ENCODE assay signal across 10 cellular contexts in the genomic region with DNA sequence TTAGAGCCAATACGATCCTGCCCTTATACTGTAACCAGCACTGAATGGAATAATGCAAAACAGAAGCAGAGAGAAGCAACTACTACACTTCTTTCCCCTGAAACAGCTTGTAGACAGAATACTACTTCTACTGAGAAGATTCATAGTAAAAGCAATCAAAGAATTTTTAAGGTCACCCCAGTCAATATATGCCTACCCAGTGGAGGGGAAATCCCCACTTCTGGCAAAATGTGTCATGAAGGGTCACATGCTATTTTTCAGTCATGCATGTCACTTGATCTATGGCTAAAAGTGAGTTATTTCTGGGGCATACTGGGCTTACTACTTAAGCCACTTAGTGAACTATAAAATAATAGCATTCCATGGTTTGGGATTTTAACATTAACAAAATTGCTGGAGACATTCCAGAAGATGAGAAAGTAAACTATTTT. TPM values are rescaled to one million over a fixed set of nuclear protein-coding genes. Genes with fewer than 3 reads are reported as not detected.
A peak's percentile ranks its signal among the peaks of the same experiment; 100 is the strongest.
DNase-seq lines count a peak whose midpoint lies in the region; ATAC-seq and TF ChIP-seq lines count a peak whose summit lies in the region.
"Had no signal": no experiment of that assay in that cellular context is flagged by ENCODE, and none has a peak within 500 bp of the region (broad histone marks: within the 10 kb centered on the region; RNA-seq: fewer than 3 reads in every experiment).

No MANE protein-coding gene starts in this region.

- intact Hi-C loops in CD4-positive, alpha-beta T cell (cut with DNase I, micrococcal nuclease), result no loop called here

- H3K4me2 ChIP-seq in hepatocyte, result no peak overlapping the region

- H3K9me2 ChIP-seq in hepatocyte (replicated peaks; ENCODE audit: insufficient read depth), result no peaks in the 10 kb centered on the region

- no peaks in the 10 kb centered on the region for H3K9me3 Mint-ChIP-seq in CD4-positive, alpha-beta T cell

- H3K4me3 ChIP-seq in fibroblast of pulmonary artery (replicated peaks; ENCODE audit: low read depth, low read length) (no peak overlapping the region), hepatocyte (no peak overlapping the region)
- H3K4me3 ChIP-seq: upper lobe of left lung had no signal

- CTCF ChIA-PET in CD4-positive, alpha-beta T cell (lab: Charles Lee), result interaction anchor here (0.7 kb wide), 1 partner anchor 116 kb away, joined by 4 read pairs; no protein-coding TSS in a partner anchor

- no peaks in the 10 kb centered on the region for H3K36me3 ChIP-seq in hepatocyte (replicated peaks; ENCODE audit: insufficient read depth, low read depth)

- peak; percentile 54 for ATAC-seq in CD4-positive, alpha-beta T cell (ENCODE audit: poor library complexity)
- ATAC-seq in GM19397 (IDR thresholded peaks at IDR 0.05; ENCODE audit: unreplicated experiment) (peak; percentile 73), HG03442 (IDR thresholded peaks at IDR 0.05; ENCODE audit: unreplicated experiment) (peak; percentile 75)

- H4K20me1 ChIP-seq in hepatocyte (ENCODE audit: insufficient read depth, poor library complexity, severe bottlenecking), result no peaks in the 10 kb centered on the region

- H3K27ac Mint-ChIP-seq in CD4-positive, alpha-beta T cell, result peak overlapping the region; percentile 34

- peaks cover 5% of the 10 kb centered on the region for H3K4me1 Mint-ChIP-seq in CD4-positive, alpha-beta T cell (ENCODE audit: low read depth)

- H3K79me2 ChIP-seq in hepatocyte, result no peaks in the 10 kb centered on the region

- no peaks in the 10 kb centered on the region for H3K9me3 ChIP-seq in CD4-positive, alpha-beta T cell (ENCODE audit: control insufficient read depth, low read length)
- H3K9me3 ChIP-seq in hepatocyte (ENCODE audit: low read depth), result no peaks in the 10 kb centered on the region
- H3K9me3 ChIP-seq: upper lobe of left lung had no signal

- no peaks in the 10 kb centered on the region for H3K27me3 ChIP-seq in CD4-positive, alpha-beta T cell (ENCODE audit: control insufficient read depth, insufficient read depth, low read length)
- H3K27me3 ChIP-seq in hepatocyte, result no peaks in the 10 kb centered on the region
- H3K27me3 ChIP-seq: upper lobe of left lung had no signal

- DNase-seq in CD4-positive, alpha-beta T cell, result no peak
- peak; percentile 3 for DNase-seq in fibroblast of pulmonary artery (ENCODE audit: low read depth)
- no peak for DNase-seq in NCI-H1930 (lab: John Stamatoyannopoulos, UW)
- DNase-seq in OCI-M1 (lab: John Stamatoyannopoulos, UW), result no peak
- no peak for DNase-seq in NCI-H345 (lab: John Stamatoyannopoulos, UW)
- DNase-seq in hepatocyte (ENCODE audit: low spot score), result no peak
- DNase-seq: upper lobe of left lung had no signal

- peaks cover 91% of the 10 kb centered on the region for H3K36me3 Mint-ChIP-seq in CD4-positive, alpha-beta T cell (ENCODE audit: low read depth)

- no peaks in the 10 kb centered on the region for H3K27me3 Mint-ChIP-seq in CD4-positive, alpha-beta T cell

- POLR2A ChIA-PET in CD4-positive, alpha-beta T cell (lab: Charles Lee), result no interaction called here

- H3K27ac ChIP-seq in CD4-positive, alpha-beta T cell (ENCODE audit: low read depth, low read length), result no peak overlapping the region
- H3K27ac ChIP-seq in hepatocyte, result no peak overlapping the region
- H3K27ac ChIP-seq: upper lobe of left lung, VCaP had no signal

- no peak overlapping the region for H3K4me3 Mint-ChIP-seq in CD4-positive, alpha-beta T cell

- H2AFZ ChIP-seq in hepatocyte, result no peak overlapping the region

- whole genome bisulfite sequencing in hepatocyte (ENCODE audit: low lambda C conversion rate, missing lambda C conversion rate), result 85% methylated on average over 1 of the region's 1 CpG

- no peaks in the 10 kb centered on the region for H3K4me1 ChIP-seq in hepatocyte (ENCODE audit: insufficient read depth)
- H3K4me1 ChIP-seq: upper lobe of left lung had no signal

- TF ChIP-seq CTCF in CD4-positive, alpha-beta T cell (IDR thresholded peaks at IDR 0.05), result no peak
- TF ChIP-seq CTCF in fibroblast of pulmonary artery (IDR thresholded peaks at IDR 0.05; ENCODE audit: low read length, missing control alignments), result no peak
- no peak for TF ChIP-seq CTCF in hepatocyte (IDR thresholded peaks at IDR 0.05; ENCODE audit: poor library complexity)

RNA-seq across cellular contexts. Expression of a gene that starts 25.6 kb away (rescaled TPM):
- total RNA-seq in CD4-positive, alpha-beta T cell, result 1 to 10 TPM; 1.7 to 1.8 TPM
- total RNA-seq in hepatocyte, result 0.44 and 0.73 TPM in 2 replicates
- 0.55 TPM in 1 of 2 replicates, not detected in the other for polyA plus RNA-seq in hepatocyte

RNA-seq across cellular contexts. Expression of a gene that starts 52.8 kb away (rescaled TPM):
- under 1 TPM in 1 of 2 experiments, not detected in 1; 0.11 TPM for total RNA-seq in CD4-positive, alpha-beta T cell
- 0.20 and 0.40 TPM in 2 replicates for total RNA-seq in hepatocyte
- 2.4 and 3.3 TPM in 2 replicates for polyA plus RNA-seq in hepatocyte
